ENCODE assay signal across 1 cellular context in genomic region chr20:34951652-34952051, GRCh38.
TF ChIP-seq lines count a peak whose summit lies in the region.

No MANE protein-coding gene starts in this region.

TF ChIP-seq in GM23338, 12 proteins besides CTCF, POLR2A, EP300 and RAD21 (continued from another document):
- TF ChIP-seq REST (IDR thresholded peaks at IDR 0.05; ENCODE audit: unreplicated experiment) (no peak), ZNF462 (CRISPR knock-in tag; IDR thresholded peaks at IDR 0.05) (no peak), JUNB (IDR thresholded peaks at IDR 0.05; ENCODE audit: unreplicated experiment) (no peak), ZNF114 (CRISPR knock-in tag; IDR thresholded peaks at IDR 0.05) (no peak)
